1 cellular context compared by ENCODE assay signal in genomic region chr2:74119912-74120825, GRCh38.
TF ChIP-seq lines count a peak whose summit lies in the region.

No MANE protein-coding gene starts in this region.

TF ChIP-seq in HepG2, 621 proteins besides CTCF, POLR2A, EP300 and RAD21 (continued from another document and continues in another):
- TF ChIP-seq ZNF142 (CRISPR knock-in tag; IDR thresholded peaks at IDR 0.05) (no peak; the same call in 1 of the 2 replicates), GPN1 (CRISPR knock-in tag; IDR thresholded peaks at IDR 0.05; ENCODE audit: borderline replicate concordance) (peak; percentile 84; the same call in 1 of the 2 replicates), ZNF460 (CRISPR knock-in tag; IDR thresholded peaks at IDR 0.05; ENCODE audit: borderline replicate concordance) (peak; percentile 43; the same call in 1 of the 2 replicates), ZNF430 (CRISPR knock-in tag; IDR thresholded peaks at IDR 0.05) (peak; percentile 94), ZNF235 (CRISPR knock-in tag; IDR thresholded peaks at IDR 0.05; ENCODE audit: borderline replicate concordance) (peak; percentile 74; the same call in 1 of the 2 replicates), RBAK (CRISPR knock-in tag; IDR thresholded peaks at IDR 0.05) (no peak), ZNF234 (CRISPR knock-in tag; conservative IDR thresholded peaks at IDR 0.05) (no peak), DR1 (CRISPR knock-in tag; IDR thresholded peaks at IDR 0.05) (peak; percentile 63; the same call in 1 of the 2 replicates), SKI (IDR thresholded peaks at IDR 0.05; ENCODE audit: partially characterized antibody) (no peak), SNAI1 (CRISPR knock-in tag; IDR thresholded peaks at IDR 0.05; ENCODE audit: borderline replicate concordance) (peak; percentile 79), RCOR2 (CRISPR knock-in tag; IDR thresholded peaks at IDR 0.05) (peak; percentile 37; the same call in 1 of the 2 replicates), NFYC (CRISPR knock-in tag; IDR thresholded peaks at IDR 0.05) (peak; percentile 47), PLSCR1 (CRISPR knock-in tag; IDR thresholded peaks at IDR 0.05; ENCODE audit: borderline replicate concordance) (no peak; the same call in 1 of the 2 replicates), ZNF564 (CRISPR knock-in tag; IDR thresholded peaks at IDR 0.05) (peak; percentile 81; the same call in 1 of the 2 replicates), ZNF558 (CRISPR knock-in tag; IDR thresholded peaks at IDR 0.05; ENCODE audit: borderline replicate concordance) (peak; percentile 97), IRX3 (CRISPR knock-in tag; IDR thresholded peaks at IDR 0.05; ENCODE audit: borderline replicate concordance, low read depth) (peak; percentile 96), MZF1 (CRISPR knock-in tag; IDR thresholded peaks at IDR 0.05; ENCODE audit: borderline replicate concordance) (peak; percentile 60; the same call in 1 of the 2 replicates), EED (CRISPR knock-in tag; IDR thresholded peaks at IDR 0.05) (peak; percentile 96; the same call in 1 of the 2 replicates), TBP (CRISPR knock-in tag; IDR thresholded peaks at IDR 0.05) (no peak), SMARCE1 (IDR thresholded peaks at IDR 0.05; ENCODE audit: borderline replicate concordance) (no peak), ELF3 (CRISPR knock-in tag; IDR thresholded peaks at IDR 0.05) (peak; percentile 73), ZNF644 (CRISPR knock-in tag; IDR thresholded peaks at IDR 0.05; ENCODE audit: low read depth) (peak; percentile 96), ZNF629 (CRISPR knock-in tag; conservative IDR thresholded peaks at IDR 0.05) (peak; percentile 20; the same call in 1 of the 2 replicates), YEATS2 (CRISPR knock-in tag; IDR thresholded peaks at IDR 0.05; ENCODE audit: borderline replicate concordance) (peak; percentile 94), SOX13 (IDR thresholded peaks at IDR 0.05) (no peak), SOX13 (CRISPR knock-in tag; conservative IDR thresholded peaks at IDR 0.05 in 1 of 2, IDR thresholded peaks at IDR 0.05 in 1 of 2) (peak in 1 of 2 experiments; percentile 56; a peak in 2 of 4 replicates), BRF2 (CRISPR knock-in tag; IDR thresholded peaks at IDR 0.05) (peak; percentile 96), ZNF317 (CRISPR knock-in tag; IDR thresholded peaks at IDR 0.05) (peak; percentile 92), RFX3 (CRISPR knock-in tag; IDR thresholded peaks at IDR 0.05) (no peak; the same call in 1 of the 2 replicates), GTF3A (CRISPR knock-in tag; conservative IDR thresholded peaks at IDR 0.05) (0 out of 2 replicates have a peak, but pooled peaks have one; percentile 11), ZNF256 (CRISPR knock-in tag; conservative IDR thresholded peaks at IDR 0.05) (no peak; the same call in 1 of the 2 replicates), ZNF687 (CRISPR knock-in tag; IDR thresholded peaks at IDR 0.05) (peak; percentile 95), PBX2 (CRISPR knock-in tag; IDR thresholded peaks at IDR 0.05) (no peak), NCOA2 (CRISPR knock-in tag; IDR thresholded peaks at IDR 0.05) (peak; percentile 47; the same call in 1 of the 2 replicates), ZNF709 (CRISPR knock-in tag; IDR thresholded peaks at IDR 0.05) (peak; percentile 85), POGZ (CRISPR knock-in tag; IDR thresholded peaks at IDR 0.05) (peak; percentile 100), KLF11 (CRISPR knock-in tag; IDR thresholded peaks at IDR 0.05) (peak; percentile 95), ZNF160 (CRISPR knock-in tag; IDR thresholded peaks at IDR 0.05) (peak; percentile 38; the same call in 1 of the 2 replicates), MBNL3 (CRISPR knock-in tag; conservative IDR thresholded peaks at IDR 0.05) (no peak), FOXM1 (CRISPR knock-in tag; IDR thresholded peaks at IDR 0.05) (no peak), MTF1 (CRISPR knock-in tag; IDR thresholded peaks at IDR 0.05) (no peak), ZNF253 (CRISPR knock-in tag; IDR thresholded peaks at IDR 0.05; ENCODE audit: borderline replicate concordance) (peak; percentile 89), RORA (CRISPR knock-in tag; IDR thresholded peaks at IDR 0.05) (no peak), CHD2 (IDR thresholded peaks at IDR 0.05; ENCODE audit: low read depth, low read length) (0 out of 2 replicates have a peak, but pooled peaks have one; percentile 16), IKZF4 (CRISPR knock-in tag; IDR thresholded peaks at IDR 0.05; ENCODE audit: borderline replicate concordance, low read depth, not compliant biosample characterization) (peak; percentile 34), CC2D1A (CRISPR knock-in tag; IDR thresholded peaks at IDR 0.05) (no peak), ZNF121 (CRISPR knock-in tag; IDR thresholded peaks at IDR 0.05) (peak; percentile 50; the same call in 1 of the 2 replicates), ATF1 (CRISPR knock-in tag; IDR thresholded peaks at IDR 0.05) (peak; percentile 63), PHF21A (CRISPR knock-in tag; IDR thresholded peaks at IDR 0.05) (peak; percentile 91), HNRNPH1 (optimal IDR thresholded peaks at IDR 0.05; ENCODE audit: low read depth, low read length) (no peak), BRCA1 (CRISPR knock-in tag; IDR thresholded peaks at IDR 0.05) (no peak), ZNF414 (CRISPR knock-in tag; IDR thresholded peaks at IDR 0.05) (peak; percentile 99), KLF13 (CRISPR knock-in tag; IDR thresholded peaks at IDR 0.05) (peak; percentile 92; the same call in 1 of the 2 replicates), SIN3B (IDR thresholded peaks at IDR 0.05; ENCODE audit: low read length) (peak; percentile 62; the same call in 1 of the 2 replicates), CEBPB (IDR thresholded peaks at IDR 0.05; ENCODE audit: borderline replicate concordance, low read depth, low read length) (no peak), MIER2 (CRISPR knock-in tag; IDR thresholded peaks at IDR 0.05) (peak; percentile 85), ZSCAN20 (CRISPR knock-in tag; IDR thresholded peaks at IDR 0.05; ENCODE audit: borderline replicate concordance) (peak; percentile 88), ZNF597 (CRISPR knock-in tag; IDR thresholded peaks at IDR 0.05) (no peak), TAF1 (CRISPR knock-in tag; IDR thresholded peaks at IDR 0.05) (peak; percentile 93), KLF16 (CRISPR knock-in tag; IDR thresholded peaks at IDR 0.05) (peak in 1 of 2 experiments; percentile 98; a peak in 2 of 4 replicates)
